ENCODE assay signal across 14 cellular contexts in the genomic region with DNA sequence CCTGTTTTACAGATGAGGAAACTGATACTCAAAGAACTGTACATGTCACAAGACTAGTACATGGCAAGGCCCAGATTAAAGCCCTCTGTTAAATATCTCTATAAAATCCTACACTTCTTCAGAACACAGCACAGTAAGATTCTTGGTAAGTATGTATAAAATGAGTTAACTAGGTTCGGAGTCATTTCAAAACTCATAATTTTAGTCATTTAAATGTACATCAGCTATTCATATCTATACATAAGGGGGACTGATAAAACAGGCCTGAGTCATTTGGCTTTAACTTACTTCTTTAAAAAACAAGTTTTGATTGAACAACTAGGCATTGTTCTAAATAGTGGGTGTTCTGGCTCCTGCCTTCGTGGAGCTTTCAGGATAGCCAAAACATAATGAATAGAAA.
A peak's percentile ranks its signal among the peaks of the same experiment; 100 is the strongest.
DNase-seq lines count a peak whose midpoint lies in the region; ATAC-seq lines count a peak whose summit lies in the region.
"Had no signal": no experiment of that assay in that cellular context is flagged by ENCODE, and none has a peak within 500 bp of the region (broad histone marks: within the 10 kb centered on the region; RNA-seq: fewer than 3 reads in every experiment).

No MANE protein-coding gene starts in this region.

- H3K27me3 Mint-ChIP-seq in activated naive CD8-positive, alpha-beta T cell treated with anti-CD3 and anti-CD28 coated beads, Interleukin-2, amount 50 U/mL, for 24 hours = no peaks in the 10 kb centered on the region
- no peaks in the 10 kb centered on the region for H3K27me3 Mint-ChIP-seq in activated naive CD8-positive, alpha-beta T cell treated with anti-CD3 and anti-CD28 coated beads for 36 hours
- H3K27me3 Mint-ChIP-seq in activated T-helper 1 cell treated with anti-CD3 and anti-CD28 coated beads, Interleukin-12 subunit alpha, Interleukin-12 subunit beta, Interleukin-2, Interleukin-4 antibody, amounts not matched to agents 30 ng/mL and 10 ng/mL and 1 ng/mL, durations not matched to agents 14 hours and 24 hours and 36 hours (ENCODE audit: insufficient read depth) = no peaks in the 10 kb centered on the region
- no peaks in the 10 kb centered on the region for H3K27me3 Mint-ChIP-seq in T-helper 17 cell

- H3K36me3 Mint-ChIP-seq in activated naive CD8-positive, alpha-beta T cell treated with anti-CD3 and anti-CD28 coated beads, Interleukin-2, amount 50 U/mL, for 24 hours (ENCODE audit: low read depth) = peaks cover 47% of the 10 kb centered on the region
- H3K36me3 Mint-ChIP-seq in activated naive CD8-positive, alpha-beta T cell treated with anti-CD3 and anti-CD28 coated beads for 36 hours = peaks cover 51% of the 10 kb centered on the region
- peaks cover 26% of the 10 kb centered on the region for H3K36me3 Mint-ChIP-seq in activated T-helper 1 cell treated with anti-CD3 and anti-CD28 coated beads, Interleukin-12 subunit alpha, Interleukin-12 subunit beta, Interleukin-2, Interleukin-4 antibody, amounts not matched to agents 30 ng/mL and 10 ng/mL and 1 ng/mL, durations not matched to agents 14 hours and 24 hours and 36 hours (ENCODE audit: low read depth)
- H3K36me3 Mint-ChIP-seq in T-helper 17 cell (ENCODE audit: low read depth) = peaks cover 8% of the 10 kb centered on the region

- no peaks in the 10 kb centered on the region for H3K9me3 ChIP-seq in T-helper 17 cell (ENCODE audit: control insufficient read depth, low read length, poor library complexity, severe bottlenecking)

- no peak for DNase-seq in activated CD4-positive, CD25-positive, alpha-beta regulatory T cell treated with anti-CD3 and anti-CD28 coated beads, Interleukin-2, amount 50 U/mL, for 72 hours
- DNase-seq in activated naive CD8-positive, alpha-beta T cell treated with anti-CD3 and anti-CD28 coated beads, Interleukin-2, amount 50 U/mL, for 24 hours = no peak
- no peak for DNase-seq in activated naive CD8-positive, alpha-beta T cell treated with anti-CD3 and anti-CD28 coated beads for 36 hours
- no peak for DNase-seq in activated T-helper 1 cell treated with anti-CD3 and anti-CD28 coated beads, Interleukin-12 subunit alpha, Interleukin-12 subunit beta, Interleukin-2, Interleukin-4 antibody, amounts not matched to agents 30 ng/mL and 10 ng/mL and 1 ng/mL, durations not matched to agents 14 hours and 24 hours and 36 hours (ENCODE audit: low spot score)
- no peak for DNase-seq in COR-L47 (lab: John Stamatoyannopoulos, UW)
- DNase-seq in T-helper 17 cell = no peak
- DNase-seq in GOT3 (lab: John Stamatoyannopoulos, UW) = no peak
- DNase-seq: 8988T, HFFc6, NCI-H1436, NCI-H2029 treated with DMSO at 0.1 percent for 48 hours, NCI-H510A treated with DMSO at 0.1 percent for 48 hours, SIG-M5 had no signal

- no peak overlapping the region for H3K4me3 Mint-ChIP-seq in activated naive CD8-positive, alpha-beta T cell treated with anti-CD3 and anti-CD28 coated beads, Interleukin-2, amount 50 U/mL, for 24 hours
- H3K4me3 Mint-ChIP-seq in activated naive CD8-positive, alpha-beta T cell treated with anti-CD3 and anti-CD28 coated beads for 36 hours = no peak overlapping the region
- H3K4me3 Mint-ChIP-seq in activated T-helper 1 cell treated with anti-CD3 and anti-CD28 coated beads, Interleukin-12 subunit alpha, Interleukin-12 subunit beta, Interleukin-2, Interleukin-4 antibody, amounts not matched to agents 30 ng/mL and 10 ng/mL and 1 ng/mL, durations not matched to agents 14 hours and 24 hours and 36 hours = no peak overlapping the region
- no peak overlapping the region for H3K4me3 Mint-ChIP-seq in T-helper 17 cell
- H3K4me3 Mint-ChIP-seq: HFFc6 had no signal

- ATAC-seq in activated CD4-positive, CD25-positive, alpha-beta regulatory T cell treated with anti-CD3 and anti-CD28 coated beads, Interleukin-2, amount 50 U/mL, for 24 hours = peak; percentile 84 to 92
- ATAC-seq in activated naive CD8-positive, alpha-beta T cell treated with anti-CD3 and anti-CD28 coated beads, Interleukin-2, amount 50 U/mL, for 24 hours = peak; percentile 54
- ATAC-seq in T-helper 17 cell = no peak

- intact Hi-C loops in activated T-helper 1 cell treated with anti-CD3 and anti-CD28 coated beads, Interleukin-12 subunit alpha, Interleukin-12 subunit beta, Interleukin-2, Interleukin-4 antibody, amounts not matched to agents 30 ng/mL and 10 ng/mL and 1 ng/mL, durations not matched to agents 14 hours and 24 hours and 36 hours (cut with micrococcal nuclease) = loop anchor here (10.0 kb wide), 1 partner anchor 328 kb away; no protein-coding TSS in a partner anchor

- peaks cover 23% of the 10 kb centered on the region for H3K4me1 Mint-ChIP-seq in activated naive CD8-positive, alpha-beta T cell treated with anti-CD3 and anti-CD28 coated beads, Interleukin-2, amount 50 U/mL, for 24 hours
- peaks cover 18% of the 10 kb centered on the region for H3K4me1 Mint-ChIP-seq in activated naive CD8-positive, alpha-beta T cell treated with anti-CD3 and anti-CD28 coated beads for 36 hours
- H3K4me1 Mint-ChIP-seq in activated T-helper 1 cell treated with anti-CD3 and anti-CD28 coated beads, Interleukin-12 subunit alpha, Interleukin-12 subunit beta, Interleukin-2, Interleukin-4 antibody, amounts not matched to agents 30 ng/mL and 10 ng/mL and 1 ng/mL, durations not matched to agents 14 hours and 24 hours and 36 hours (ENCODE audit: low read depth) = peaks cover 14% of the 10 kb centered on the region
- peaks cover 9% of the 10 kb centered on the region for H3K4me1 Mint-ChIP-seq in T-helper 17 cell

- H3K27ac Mint-ChIP-seq in activated naive CD8-positive, alpha-beta T cell treated with anti-CD3 and anti-CD28 coated beads, Interleukin-2, amount 50 U/mL, for 24 hours = peak overlapping the region; percentile 16
- H3K27ac Mint-ChIP-seq in activated naive CD8-positive, alpha-beta T cell treated with anti-CD3 and anti-CD28 coated beads for 36 hours = no peak overlapping the region
- H3K27ac Mint-ChIP-seq in activated T-helper 1 cell treated with anti-CD3 and anti-CD28 coated beads, Interleukin-12 subunit alpha, Interleukin-12 subunit beta, Interleukin-2, Interleukin-4 antibody, amounts not matched to agents 30 ng/mL and 10 ng/mL and 1 ng/mL, durations not matched to agents 14 hours and 24 hours and 36 hours = peak overlapping the region; percentile 14
- H3K27ac Mint-ChIP-seq in T-helper 17 cell = no peak overlapping the region
- H3K27ac Mint-ChIP-seq: HFFc6 had no signal

- H3K9me3 Mint-ChIP-seq in activated naive CD8-positive, alpha-beta T cell treated with anti-CD3 and anti-CD28 coated beads, Interleukin-2, amount 50 U/mL, for 24 hours = peaks cover 15% of the 10 kb centered on the region
- peaks cover 10% of the 10 kb centered on the region for H3K9me3 Mint-ChIP-seq in activated naive CD8-positive, alpha-beta T cell treated with anti-CD3 and anti-CD28 coated beads for 36 hours
- H3K9me3 Mint-ChIP-seq in activated T-helper 1 cell treated with anti-CD3 and anti-CD28 coated beads, Interleukin-12 subunit alpha, Interleukin-12 subunit beta, Interleukin-2, Interleukin-4 antibody, amounts not matched to agents 30 ng/mL and 10 ng/mL and 1 ng/mL, durations not matched to agents 14 hours and 24 hours and 36 hours = peaks cover 21% of the 10 kb centered on the region

Comparison
In these comparisons a context has a peak if more than half of its experiments do, and no peak if none do; other contexts are left out.
1. H3K27ac Mint-ChIP-seq: peak in activated naive CD8-positive, alpha-beta T cell treated with anti-CD3 and anti-CD28 coated beads, Interleukin-2, amount 50 U/mL, for 24 hours (single experiment) and activated T-helper 1 cell treated with anti-CD3 and anti-CD28 coated beads, Interleukin-12 subunit alpha, Interleukin-12 subunit beta, Interleukin-2, Interleukin-4 antibody, amounts not matched to agents 30 ng/mL and 10 ng/mL and 1 ng/mL, durations not matched to agents 14 hours and 24 hours and 36 hours (single experiment); none in activated naive CD8-positive, alpha-beta T cell treated with anti-CD3 and anti-CD28 coated beads for 36 hours (single experiment) and T-helper 17 cell (single experiment).